ENCODE assay signal across 8 cellular contexts in genomic region chr2:20524412-20525040, GRCh38.
DNase-seq lines count a peak whose midpoint lies in the region; ATAC-seq, FAIRE-seq and TF ChIP-seq lines count a peak whose summit lies in the region.

No MANE protein-coding gene starts in this region.

- H3K36me3 ChIP-seq in GM23338 (ENCODE audit: insufficient read depth): no peaks in the 10 kb centered on the region
- no peaks in the 10 kb centered on the region for H3K36me3 ChIP-seq in kidney (ENCODE audit: control insufficient read depth in 1 of 2, insufficient read depth in 2 of 2, low read length in 2 of 2)
- no peaks in the 10 kb centered on the region for H3K36me3 ChIP-seq in upper lobe of right lung

- no peak overlapping the region for H2AFZ ChIP-seq in GM23338

- no peaks in the 10 kb centered on the region for H3K9me3 ChIP-seq in kidney (ENCODE audit: control insufficient read depth in 1 of 2, low read length in 2 of 2)
- no peaks in the 10 kb centered on the region for H3K9me3 ChIP-seq in upper lobe of right lung

- 0 out of 2 replicates have a peak, but pooled peaks cover 2% of the 10 kb centered on the region for H3K9me2 ChIP-seq in GM23338 (ENCODE audit: insufficient read depth)

- no peak for DNase-seq in GM23338 (ENCODE audit: low spot score)
- peak; percentile 98 for DNase-seq in NB4 (ENCODE audit: low read depth)
- peak; percentile 91 for DNase-seq in kidney
- DNase-seq in upper lobe of right lung: no peak
- no peak for DNase-seq in HTR-8/SVneo (ENCODE audit: insufficient read length, low spot score)
- DNase-seq in COLO668 (lab: John Stamatoyannopoulos, UW; ENCODE audit: unreplicated experiment): no peak
- DNase-seq in NOMO-1 treated with dmso at 0.1 percent for 144 hours (lab: John Stamatoyannopoulos, UW; ENCODE audit: unreplicated experiment): no peak

- H3K9me3 Mint-ChIP-seq in GM23338: no peaks in the 10 kb centered on the region

- H3K27me3 Mint-ChIP-seq in GM23338 (ENCODE audit: insufficient read depth, low read depth, poor library complexity): peaks cover 6% of the 10 kb centered on the region

- no peaks in the 10 kb centered on the region for H3K36me3 Mint-ChIP-seq in GM23338 (ENCODE audit: low read depth)

- H3K4me3 ChIP-seq in GM23338 (no peak overlapping the region), NB4 (ENCODE audit: low read depth, low read length) (peak overlapping the region; percentile 33), kidney (ENCODE audit: low read length in 2 of 2) (no peak overlapping the region), upper lobe of right lung (no peak overlapping the region)

- H3F3A ChIP-seq in GM23338 (replicated peaks; ENCODE audit: low read depth): no peaks in the 10 kb centered on the region

- H3K27ac Mint-ChIP-seq in GM23338: no peak overlapping the region

- no peak overlapping the region for H3K9ac ChIP-seq in kidney (ENCODE audit: low read length in 2 of 2)

- no peaks in the 10 kb centered on the region for H3K79me2 ChIP-seq in GM23338 (replicated peaks; ENCODE audit: insufficient read depth)

- ATAC-seq in GM18498 (IDR thresholded peaks at IDR 0.05; ENCODE audit: unreplicated experiment) (peak; percentile 79), GM23338 (peak; percentile 32; the same call in 2 of the 3 replicates), upper lobe of right lung (peak; percentile 4)

- H3K27ac ChIP-seq in GM23338 (ENCODE audit: low read depth) (no peak overlapping the region), kidney (ENCODE audit: low read depth in 2 of 2, low read length in 2 of 2) (peak overlapping the region in 1 of 2 donors; percentile 52), upper lobe of right lung (peak overlapping the region; percentile 33)

- H3K4me2 ChIP-seq in GM23338: no peak overlapping the region

- TF ChIP-seq POLR2A in NB4 (IDR thresholded peaks at IDR 0.05; ENCODE audit: extremely low read depth, insufficient read length): no peak

- peaks cover 6% of the 10 kb centered on the region for H3K4me1 Mint-ChIP-seq in GM23338

- no peaks in the 10 kb centered on the region for H4K20me1 ChIP-seq in GM23338 (replicated peaks; ENCODE audit: insufficient read depth)

- H3K4me3 Mint-ChIP-seq in GM23338: no peak overlapping the region

- H3K27me3 ChIP-seq in GM23338 (ENCODE audit: insufficient read depth): no peaks in the 10 kb centered on the region
- no peaks in the 10 kb centered on the region for H3K27me3 ChIP-seq in upper lobe of right lung

- FAIRE-seq in kidney (lab: Jason Lieb, UNC) (no peak), HTR-8/SVneo (lab: Jason Lieb, UNC) (no peak)

- intact Hi-C loops in kidney (cut with DNase I): no loop called here
- intact Hi-C loops in upper lobe of right lung (cut with DNase I): no loop called here

- H3K4me1 ChIP-seq in GM23338 (ENCODE audit: insufficient read depth) (no peaks in the 10 kb centered on the region), kidney (ENCODE audit: control insufficient read depth in 1 of 2, insufficient read depth in 1 of 2, low read depth in 1 of 2, low read length in 2 of 2) (peaks cover 6 to 20% of the 10 kb centered on the region in 2 donors), upper lobe of right lung (peaks cover 18% of the 10 kb centered on the region)

- TF ChIP-seq CTCF in GM23338 (conservative IDR thresholded peaks at IDR 0.05; ENCODE audit: low read depth in 2 of 2) (no peak), NB4 (IDR thresholded peaks at IDR 0.05; ENCODE audit: low read depth, low read length) (no peak), kidney (IDR thresholded peaks at IDR 0.05; ENCODE audit: borderline replicate concordance, extremely low read depth, insufficient read depth) (no peak), upper lobe of right lung (IDR thresholded peaks at IDR 0.05) (no peak)

TF ChIP-seq in GM23338, 12 proteins besides CTCF, POLR2A, EP300 and RAD21:
- TF ChIP-seq EZH2phosphoT487 (IDR thresholded peaks at IDR 0.05; ENCODE audit: unreplicated experiment): no peak
- no peak for TF ChIP-seq REST (IDR thresholded peaks at IDR 0.05; ENCODE audit: unreplicated experiment)
- TF ChIP-seq JUNB (IDR thresholded peaks at IDR 0.05; ENCODE audit: unreplicated experiment): no peak
- TF ChIP-seq STAT1 (IDR thresholded peaks at IDR 0.05; ENCODE audit: unreplicated experiment): no peak
- no peak for TF ChIP-seq NANOG (IDR thresholded peaks at IDR 0.05; ENCODE audit: borderline replicate concordance)
- no peak for TF ChIP-seq ZNF331 (CRISPR knock-in tag; IDR thresholded peaks at IDR 0.05; ENCODE audit: low read depth)
- no peak for TF ChIP-seq EZH2 (IDR thresholded peaks at IDR 0.05; ENCODE audit: low read depth, unreplicated experiment)
- no peak for TF ChIP-seq POLR2AphosphoS5 (IDR thresholded peaks at IDR 0.05; ENCODE audit: low read depth)
- no peak for TF ChIP-seq CREB1 (CRISPR knock-in tag; IDR thresholded peaks at IDR 0.05; ENCODE audit: low read depth)

Comparison
In these comparisons a context has a peak if more than half of its experiments do, and no peak if none do; other contexts are left out.
1. ATAC-seq: peak in every context shown above with its lines; median percentile 79 in GM18498; 32 in GM23338; 4 in upper lobe of right lung.
2. DNase-seq: peak in NB4 (single experiment) and kidney (single experiment); none in GM23338 (single experiment), upper lobe of right lung (single experiment), HTR-8/SVneo (single experiment), COLO668 (single experiment) and NOMO-1 treated with dmso at 0.1 percent for 144 hours (single experiment).